Comparison of ENCODE assay signal across 8 cellular contexts in genomic region chr11:108135845-108136599, GRCh38. TPM values are rescaled to one million over a fixed set of nuclear protein-coding genes. Genes with fewer than 3 reads are reported as not detected.
A peak's percentile ranks its signal among the peaks of the same experiment; 100 is the strongest.
DNase-seq lines count a peak whose midpoint lies in the region; ATAC-seq, FAIRE-seq and TF ChIP-seq lines count a peak whose summit lies in the region.

No MANE protein-coding gene starts in this region.

- no peak overlapping the region for H2BK20ac ChIP-seq in H1 (ENCODE audit: low read length)

- no peak overlapping the region for H3K18ac ChIP-seq in H1 (ENCODE audit: extremely low read depth, low read length)

- TF ChIP-seq CTCF in OCI-LY3 (IDR thresholded peaks at IDR 0.05; ENCODE audit: low read depth, low read length) (peak; percentile 44), H1 (IDR thresholded peaks at IDR 0.05; ENCODE audit: control extremely low read depth in 1 of 3, insufficient read depth in 1 of 3, low read depth in 1 of 3, low read length in 3 of 3) (peak in 2 of 3 experiments; percentile 16 to 19; a peak in 2 of 4 replicates)

- H4K20me1 ChIP-seq in OCI-LY3 (ENCODE audit: insufficient read depth, low read length): no peaks in the 10 kb centered on the region
- H4K20me1 ChIP-seq in H1 (replicated peaks in 1 of 2; ENCODE audit: control insufficient read depth in 1 of 2, insufficient read depth in 2 of 2, low read length in 2 of 2): no peaks in the 10 kb centered on the region

- peak; percentile 35 to 41; a peak in 3 of 4 replicates for TF ChIP-seq RAD21 in H1 (IDR thresholded peaks at IDR 0.05 in 1 of 2, conservative IDR thresholded peaks at IDR 0.05 in 1 of 2; ENCODE audit: low read depth in 2 of 2, low read length in 2 of 2)

- no peaks in the 10 kb centered on the region for H3K79me1 ChIP-seq in H1 (ENCODE audit: low read depth, low read length)

- no peak overlapping the region for H4K8ac ChIP-seq in H1 (ENCODE audit: extremely low read depth, insufficient read depth, low read length)

- no peak overlapping the region for H2BK120ac ChIP-seq in H1 (replicated peaks; ENCODE audit: low read depth, low read length)

- 92% methylated on average over 2 of the region's 2 CpGs; no CpG with 5 or more reads in 1 of the 2 experiments for WGBS in H1 (ENCODE audit: extremely low coverage in 1 of 2, insufficient coverage in 1 of 2, insufficient read length in 1 of 2, insufficient replicate concordance in 2 of 2, low coverage in 1 of 2, low lambda C conversion rate in 2 of 2, missing lambda C conversion rate in 1 of 2), 2 experiments

- TF ChIP-seq EP300 in H1 (IDR thresholded peaks at IDR 0.05; ENCODE audit: borderline replicate concordance in 1 of 2, low read depth in 2 of 2, low read length in 2 of 2): no peak

- H3K23me2 ChIP-seq in H1 (ENCODE audit: low read depth, low read length): no peaks in the 10 kb centered on the region

- no peak overlapping the region for H3K4me2 ChIP-seq in OCI-LY3 (ENCODE audit: low read length)
- H3K4me2 ChIP-seq in H1 (ENCODE audit: insufficient read depth in 1 of 2, low read depth in 2 of 2, low read length in 2 of 2): no peak overlapping the region

- H3K23ac ChIP-seq in H1 (ENCODE audit: insufficient read length): no peak overlapping the region

- no peak overlapping the region for H3K56ac ChIP-seq in H1 (replicated peaks; ENCODE audit: insufficient read length, low read depth, low read length)

- H4K5ac ChIP-seq in H1 (ENCODE audit: insufficient read length, low read depth, low read length): no peak overlapping the region

- H2BK12ac ChIP-seq in H1 (ENCODE audit: low read depth, low read length): no peak overlapping the region

- no peak overlapping the region for H3K4me3 ChIP-seq in OCI-LY3 (ENCODE audit: low read length)
- no peak overlapping the region for H3K4me3 ChIP-seq in H1 (ENCODE audit: extremely low read depth in 1 of 4, insufficient read depth in 2 of 4, low read depth in 3 of 4, low read length in 4 of 4)

- TF ChIP-seq POLR2A in H1 (IDR thresholded peaks at IDR 0.05; ENCODE audit: control extremely low read depth in 1 of 2, low read depth in 2 of 2, low read length in 2 of 2): no peak

- H4K91ac ChIP-seq in H1 (replicated peaks; ENCODE audit: insufficient read length, low read length): no peak overlapping the region

- CTCF ChIA-PET in H1 (lab: Charles Lee; ENCODE audit: partially characterized antibody): interaction anchor here (1.1 kb wide), 1 partner anchor 215 kb away, joined by 3 read pairs; no protein-coding TSS in a partner anchor

- H3K4me1 ChIP-seq in OCI-LY3 (ENCODE audit: low read length) (peaks cover 7% of the 10 kb centered on the region; the same call in 1 of the 2 replicates), H1 (replicated peaks in 1 of 4; ENCODE audit: control insufficient read depth in 3 of 4, insufficient read depth in 4 of 4, low read length in 3 of 4) (no peaks in the 10 kb centered on the region)

- H3K27me3 ChIP-seq in OCI-LY3 (ENCODE audit: low read depth, low read length): no peaks in the 10 kb centered on the region
- H3K27me3 ChIP-seq in H1 (replicated peaks in 1 of 4; ENCODE audit: control insufficient read depth in 3 of 4, extremely low read depth in 1 of 4, insufficient read depth in 3 of 4, low read length in 3 of 4): no peaks in the 10 kb centered on the region

- no peak for FAIRE-seq in H1 (lab: Jason Lieb, UNC)

- no peak overlapping the region for H3K9ac ChIP-seq in OCI-LY3 (ENCODE audit: low read length)
- H3K9ac ChIP-seq in H1 (replicated peaks in 1 of 4; ENCODE audit: extremely low read depth in 1 of 4, low read depth in 3 of 4, low read length in 3 of 4): no peak overlapping the region

- no peak overlapping the region for H2BK15ac ChIP-seq in H1 (ENCODE audit: low read length)

- no peak overlapping the region for H3K4ac ChIP-seq in H1 (replicated peaks; ENCODE audit: insufficient read length, low read depth, low read length)

- H2BK5ac ChIP-seq in H1 (ENCODE audit: low read depth, low read length): no peak overlapping the region

- DNase-seq in A172 (ENCODE audit: low spot score) (peak; percentile 4), H1 (ENCODE audit: low read depth in 1 of 2, low spot score in 2 of 2) (no peak), NCI-H2081 treated with DMSO at 0.1 percent for 48 hours (lab: John Stamatoyannopoulos, UW) (no peak), NCI-H1417 treated with DMSO at 0.1 percent for 48 hours (lab: John Stamatoyannopoulos, UW) (no peak)

- POLR2A ChIA-PET in H1 (lab: Charles Lee; ENCODE audit: partially characterized antibody): interaction anchor here (0.9 to 1.5 kb wide), 2 partner anchors 12 to 87 kb away, joined by 3 to 4 read pairs; partner anchors contain the start of genes ATM and NPAT

- no peak overlapping the region for H2AK5ac ChIP-seq in H1 (ENCODE audit: low read depth, low read length)

- H2AFZ ChIP-seq in OCI-LY3 (ENCODE audit: low read depth, low read length) (no peak overlapping the region), H1 (ENCODE audit: low read length) (no peak overlapping the region)

- H3K27ac ChIP-seq in OCI-LY3 (ENCODE audit: low read length) (no peak overlapping the region), H1 (ENCODE audit: low read depth, low read length) (no peak overlapping the region)

- no peaks in the 10 kb centered on the region for H3K9me3 ChIP-seq in OCI-LY3 (ENCODE audit: insufficient read depth, low read length)
- H3K9me3 ChIP-seq in H1 (ENCODE audit: insufficient read depth in 2 of 2, low read depth in 1 of 2, low read length in 1 of 2): no peaks in the 10 kb centered on the region

- ATAC-seq in GM18867 (IDR thresholded peaks at IDR 0.05; ENCODE audit: unreplicated experiment) (peak; percentile 64), HG02973 (IDR thresholded peaks at IDR 0.05; ENCODE audit: unreplicated experiment) (no peak), HG03460 (IDR thresholded peaks at IDR 0.05; ENCODE audit: unreplicated experiment) (no peak)

- H3K36me3 ChIP-seq in OCI-LY3 (replicated peaks; ENCODE audit: low read depth, low read length) (peaks cover 7% of the 10 kb centered on the region), H1 (ENCODE audit: control insufficient read depth in 2 of 4, insufficient read depth in 4 of 4, low read length in 3 of 4) (peaks cover 0 to 8% (median under 1%) of the 10 kb centered on the region in 4 experiments; a peak in 3 of 8 replicates)

- H3K79me2 ChIP-seq in OCI-LY3 (ENCODE audit: low read length): no peaks in the 10 kb centered on the region
- H3K79me2 ChIP-seq in H1 (ENCODE audit: control insufficient read depth in 1 of 2, insufficient read depth in 2 of 2, low read length in 2 of 2): no peaks in the 10 kb centered on the region

- H3K14ac ChIP-seq in H1 (ENCODE audit: insufficient read length): no peak overlapping the region

TF ChIP-seq in H1, 55 proteins besides CTCF, POLR2A, EP300 and RAD21:
- TF ChIP-seq MAFK (IDR thresholded peaks at IDR 0.05; ENCODE audit: low read depth, low read length) (peak; percentile 84), RBBP5 (IDR thresholded peaks at IDR 0.05; ENCODE audit: borderline replicate concordance, low read depth, low read length) (no peak)

RNA-seq across cellular contexts. Expression of gene ACAT1, which starts 14.7 kb away (rescaled TPM):
- 144 and 159 TPM in 2 replicates for total RNA-seq in A172 (2014; rRNA removed; shearing (Covaris generic))
- 28.1 and 30.4 TPM in 2 replicates for total RNA-seq in H1 (2021; fragmentation: NEBNext Ultra II Directional; extraction: Animal tissue kit (Norgen Biotek cat#: 25700))
- polyA plus RNA-seq in H1 (2011; rRNA removed): 19.0 and 30.9 TPM in 2 replicates
- polyA plus RNA-seq in H1 (2011; cell fraction: cytosol; rRNA removed): 34.7 TPM
- polyA plus RNA-seq in H1 (2011; cell fraction: nucleus; rRNA removed): 11.8 TPM
- 30.1 to 40.0 TPM (median 35.3 TPM) in 4 replicates for polyA plus RNA-seq in H1 (2012, experiment 1 of 2)
- 7.4 TPM for polyA plus RNA-seq in H1 (2012, experiment 2 of 2)
- polyA plus RNA-seq in H1 (2013, experiment 1 of 2): 29.1 TPM
- polyA plus RNA-seq in H1 (2013, experiment 2 of 2): 27.5 TPM
- polyA minus RNA-seq in H1 (2011; rRNA and poly(A)+ RNA removed): 14.5 and 46.4 TPM in 2 replicates
- 18.5 TPM for polyA minus RNA-seq in H1 (2011; cell fraction: cytosol; rRNA and poly(A)+ RNA removed)
- 18.8 TPM for polyA minus RNA-seq in H1 (2011; cell fraction: nucleus; rRNA and poly(A)+ RNA removed)
